ENCODE assay signal across 1 cellular context in genomic region chr2:135807874-135808273, GRCh38. TPM values are rescaled to one million over a fixed set of nuclear protein-coding genes. Genes with fewer than 3 reads are reported as not detected.
"Had no signal": no experiment of that assay in that cellular context is flagged by ENCODE, and none has a peak within 500 bp of the region (broad histone marks: within the 10 kb centered on the region; RNA-seq: fewer than 3 reads in every experiment).

No MANE protein-coding gene starts in this region.

RNA-seq across cellular contexts. Expression of gene LCT, which starts 29.1 kb away (rescaled TPM):
- total RNA-seq: G401 had no signal
